Comparison of ENCODE assay signal across 1 cellular context in genomic region chr7:107591410-107591809, GRCh38.
TF ChIP-seq lines count a peak whose summit lies in the region.

No MANE protein-coding gene starts in this region.

TF ChIP-seq in IMR-90, 13 proteins besides CTCF, POLR2A, EP300 and RAD21:
- no peak for TF ChIP-seq MAZ (IDR thresholded peaks at IDR 0.05; ENCODE audit: borderline replicate concordance, low read depth, low read length)
- TF ChIP-seq FOS (IDR thresholded peaks at IDR 0.05; ENCODE audit: low read depth, low read length): no peak
- TF ChIP-seq, protein P1, sequence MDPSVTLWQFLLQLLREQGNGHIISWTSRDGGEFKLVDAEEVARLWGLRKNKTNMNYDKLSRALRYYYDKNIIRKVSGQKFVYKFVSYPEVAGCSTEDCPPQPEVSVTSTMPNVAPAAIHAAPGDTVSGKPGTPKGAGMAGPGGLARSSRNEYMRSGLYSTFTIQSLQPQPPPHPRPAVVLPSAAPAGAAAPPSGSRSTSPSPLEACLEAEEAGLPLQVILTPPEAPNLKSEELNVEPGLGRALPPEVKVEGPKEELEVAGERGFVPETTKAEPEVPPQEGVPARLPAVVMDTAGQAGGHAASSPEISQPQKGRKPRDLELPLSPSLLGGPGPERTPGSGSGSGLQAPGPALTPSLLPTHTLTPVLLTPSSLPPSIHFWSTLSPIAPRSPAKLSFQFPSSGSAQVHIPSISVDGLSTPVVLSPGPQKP (IDR thresholded peaks at IDR 0.05; ENCODE audit: borderline replicate concordance, low read depth, low read length): no peak
- no peak for TF ChIP-seq BHLHE40 (IDR thresholded peaks at IDR 0.05; ENCODE audit: low read depth, low read length)
- TF ChIP-seq, protein P2, sequence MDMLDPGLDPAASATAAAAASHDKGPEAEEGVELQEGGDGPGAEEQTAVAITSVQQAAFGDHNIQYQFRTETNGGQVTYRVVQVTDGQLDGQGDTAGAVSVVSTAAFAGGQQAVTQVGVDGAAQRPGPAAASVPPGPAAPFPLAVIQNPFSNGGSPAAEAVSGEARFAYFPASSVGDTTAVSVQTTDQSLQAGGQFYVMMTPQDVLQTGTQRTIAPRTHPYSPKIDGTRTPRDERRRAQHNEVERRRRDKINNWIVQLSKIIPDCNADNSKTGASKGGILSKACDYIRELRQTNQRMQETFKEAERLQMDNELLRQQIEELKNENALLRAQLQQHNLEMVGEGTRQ (IDR thresholded peaks at IDR 0.05; ENCODE audit: low read depth, low read length): no peak
- TF ChIP-seq NFE2L2 (IDR thresholded peaks at IDR 0.05; ENCODE audit: low read depth, low read length): no peak
- no peak for TF ChIP-seq MXI1 (IDR thresholded peaks at IDR 0.05; ENCODE audit: borderline replicate concordance, low read depth, low read length)
- TF ChIP-seq CEBPB (IDR thresholded peaks at IDR 0.05; ENCODE audit: low read depth, low read length): no peak
